21 cellular contexts compared by ENCODE assay signal in genomic region chr18:6963452-6964097, GRCh38.
"Had no signal": no experiment of that assay in that cellular context is flagged by ENCODE, and none has a peak within 500 bp of the region (broad histone marks: within the 10 kb centered on the region; RNA-seq: fewer than 3 reads in every experiment).

No MANE protein-coding gene starts in this region.

- DNase-seq: activated CD4-positive, alpha-beta T cell treated with anti-CD3 and anti-CD28 coated beads for 1 hour; activated CD4-positive, alpha-beta T cell treated with anti-CD3 and anti-CD28 coated beads, Interleukin-2, amount 50 U/mL, for 1 hour; activated CD8-positive, alpha-beta memory T cell treated with anti-CD3 and anti-CD28 coated beads, Interleukin-2, amount 10 ng/mL, durations not matched to agents 7 days and 5 days; activated CD8-positive, alpha-beta T cell treated with anti-CD3 and anti-CD28 coated beads, Interleukin-2, amount 10 ng/mL, durations not matched to agents 7 days and 5 days; activated naive CD8-positive, alpha-beta T cell treated with anti-CD3 and anti-CD28 coated beads, Interleukin-2, amount 50 U/mL, for 24 hours; activated T-cell treated with anti-CD3 and anti-CD28 coated beads, Interleukin-2, amount 50 U/mL, for 48 hours; amygdala; effector CD8-positive, alpha-beta T cell; gastrocnemius medialis; glutamatergic neuron; midbrain; naive thymus-derived CD4-positive, alpha-beta T cell; nucleus accumbens; pancreas; right cardiac atrium; spleen; stimulated activated naive CD4-positive, alpha-beta T cell; SW 1271; T1000 had no signal

- H3K4me3 ChIP-seq: gastrocnemius medialis, pancreas, spleen, tibial nerve had no signal

- H3K27me3 ChIP-seq: gastrocnemius medialis, pancreas, spleen, tibial nerve had no signal

- ATAC-seq: activated CD8-positive, alpha-beta memory T cell treated with anti-CD3 and anti-CD28 coated beads, Interleukin-2, amount 10 ng/mL, durations not matched to agents 7 days and 5 days; activated CD8-positive, alpha-beta T cell treated with anti-CD3 and anti-CD28 coated beads, Interleukin-2, amount 10 ng/mL, durations not matched to agents 7 days and 5 days; activated naive CD8-positive, alpha-beta T cell treated with anti-CD3 and anti-CD28 coated beads, Interleukin-2, amount 50 U/mL, for 24 hours; gastrocnemius medialis; naive thymus-derived CD4-positive, alpha-beta T cell; right cardiac atrium had no signal

- H3K27ac ChIP-seq: epithelial cell of prostate, gastrocnemius medialis, pancreas, spleen, tibial nerve had no signal

- H3K36me3 ChIP-seq: gastrocnemius medialis, pancreas, spleen, tibial nerve had no signal
